ENCODE assay signal across 1 cellular context in the genomic region with DNA sequence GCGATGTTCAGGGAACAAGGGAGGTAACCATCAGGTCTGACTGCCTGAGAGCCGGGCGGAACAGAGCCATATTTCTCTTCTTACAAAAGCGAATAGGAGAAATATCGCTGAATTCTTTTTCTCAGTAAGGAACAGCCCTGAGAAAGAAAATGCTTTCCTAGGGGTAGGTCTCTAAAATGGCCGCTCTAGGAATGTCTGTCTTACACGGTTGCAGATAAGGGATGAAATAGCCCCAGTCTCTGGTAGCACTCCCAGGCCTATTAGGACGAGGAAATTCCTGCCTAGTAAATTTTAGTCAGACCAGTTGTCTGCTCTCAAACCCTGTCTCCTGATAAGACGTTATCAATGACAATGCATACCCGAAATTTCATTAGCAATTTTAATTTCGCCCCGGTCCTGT. TPM values are rescaled to one million over a fixed set of nuclear protein-coding genes. Genes with fewer than 3 reads are reported as not detected.
"Had no signal": no experiment of that assay in that cellular context is flagged by ENCODE, and none has a peak within 500 bp of the region (broad histone marks: within the 10 kb centered on the region; RNA-seq: fewer than 3 reads in every experiment).

No MANE protein-coding gene starts in this region.

RNA-seq across cellular contexts. Expression of a gene that starts 47.2 kb away (rescaled TPM):
- total RNA-seq: activated B cell treated with CpG ODN at 0.5 μM for 24 hours had no signal
